In the genomic region with DNA sequence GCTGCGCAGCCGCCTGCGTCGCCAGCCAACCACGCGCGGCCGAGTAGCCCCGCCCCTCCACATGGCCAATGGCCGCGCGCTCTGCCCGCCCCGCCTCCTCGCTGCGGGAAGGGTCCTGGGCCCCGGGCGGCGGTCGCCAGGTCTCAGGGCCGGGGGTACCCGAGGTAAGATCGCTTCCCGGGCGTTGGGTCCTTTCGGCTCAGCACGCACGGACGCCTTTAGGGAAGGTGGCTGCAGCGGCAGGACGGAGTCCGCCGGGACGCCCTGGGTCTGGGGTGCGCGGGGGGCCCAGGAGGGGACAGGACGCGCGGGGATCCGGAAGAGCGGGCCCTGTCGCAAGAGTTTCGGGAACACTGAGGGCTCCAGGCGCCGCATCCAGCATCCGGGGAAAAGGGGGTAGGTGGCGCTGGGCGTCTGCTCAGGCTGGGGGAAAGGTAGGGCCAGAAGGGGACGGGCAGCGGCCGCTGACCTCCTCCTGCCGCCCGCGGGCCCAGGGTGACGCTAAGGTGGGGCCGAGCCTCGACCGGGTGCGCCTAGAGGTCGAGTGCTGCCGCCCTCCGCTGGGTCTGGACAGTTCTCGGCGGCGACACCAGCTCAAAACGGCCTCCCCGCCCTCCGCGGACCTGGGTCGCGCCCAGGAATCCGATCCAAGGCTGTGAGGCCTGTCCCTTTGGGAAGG, we compare ENCODE assay signal across 8 cellular contexts. TPM values are rescaled to one million over a fixed set of nuclear protein-coding genes. Genes with fewer than 3 reads are reported as not detected.
A peak's percentile ranks its signal among the peaks of the same experiment; 100 is the strongest.
DNase-seq lines count a peak whose midpoint lies in the region; ATAC-seq, FAIRE-seq and TF ChIP-seq lines count a peak whose summit lies in the region.

Gene MAVS (plus strand): TSS at position 95 of the 679 bp plus-strand sequence. CDS start 7,791 bp downstream, outside the sequence.

- H3K36me3 ChIP-seq in BLaER1 = peaks cover 17% of the 10 kb centered on the region; the same call in 1 of the 2 replicates
- H3K36me3 ChIP-seq in HepG2 (replicated peaks in 1 of 2; ENCODE audit: control insufficient read depth in 1 of 2, insufficient read depth in 2 of 2, low read length in 2 of 2) = no peaks in the 10 kb centered on the region; a peak in 1 of 5 replicates

- peak within 1 kb of the TSS; percentile 95 for H3K4me3 ChIP-seq in BLaER1
- peak within 1 kb of the TSS; percentile 78 to 97 (median 96) for H3K4me3 ChIP-seq in HepG2 (replicated peaks in 1 of 3; ENCODE audit: insufficient read depth in 1 of 3, low read depth in 2 of 3, low read length in 3 of 3)

- H3K27ac Mint-ChIP-seq in dendritic cell treated with granulocyte-macrophage colony-stimulating factor and Interleukin-4, amounts not matched to agents 40 ng/mL and 50 ng/mL, for 4 days = peak within 1 kb of the TSS; percentile 95

- H2AFZ ChIP-seq in HepG2 (ENCODE audit: low read length) = no peak within 1 kb of the TSS

- FAIRE-seq in GM19239 (lab: Jason Lieb, UNC) (peak; percentile 70), HepG2 (lab: Jason Lieb, UNC) (no peak)

- CTCF ChIA-PET in HepG2 (lab: Yijun Ruan, JAX; ENCODE audit: low intra/inter-chr PET ratio, low total read pairs) = interaction anchor here (0.9 kb wide), 1 partner anchor 8 kb away, joined by 4 read pairs; no protein-coding TSS in a partner anchor

- peaks cover 34% of the 10 kb centered on the region for H3K4me1 ChIP-seq in BLaER1
- H3K4me1 ChIP-seq in HepG2 (ENCODE audit: insufficient read depth, low read length) = peaks cover 50% of the 10 kb centered on the region

- peak; percentile 63; the same call in 1 of the 2 replicates for TF ChIP-seq RAD21 in HepG2 (CRISPR knock-in tag; IDR thresholded peaks at IDR 0.05)

- POLR2A ChIA-PET in HepG2 (lab: Yijun Ruan, JAX) = interaction anchor here (1.0 to 2.0 kb wide), 11 partner anchors 8 to 83 kb away, joined by 3 to 15 read pairs (median 4); partner anchors contain the start of genes ADISSP and AP5S1

- ATAC-seq in HG03442 (IDR thresholded peaks at IDR 0.05; ENCODE audit: unreplicated experiment) (peak; percentile 86), HepG2 (peak; percentile 96)

- H3K27ac ChIP-seq in BLaER1 (peak within 1 kb of the TSS; percentile 96), HepG2 (ENCODE audit: extremely low read length, insufficient read depth, low read length) (peak within 1 kb of the TSS; percentile 91)

- WGBS in HepG2 (ENCODE audit: low lambda C conversion rate) = under 1% methylated on average over 47 of the region's 72 CpGs

- no peaks in the 10 kb centered on the region for H3K27me3 Mint-ChIP-seq in dendritic cell treated with granulocyte-macrophage colony-stimulating factor and Interleukin-4, amounts not matched to agents 40 ng/mL and 50 ng/mL, for 4 days

- peaks cover 25% of the 10 kb centered on the region for H3K79me2 ChIP-seq in HepG2 (ENCODE audit: insufficient read depth, low read length)

- H3K4me1 Mint-ChIP-seq in dendritic cell treated with granulocyte-macrophage colony-stimulating factor and Interleukin-4, amounts not matched to agents 40 ng/mL and 50 ng/mL, for 4 days (ENCODE audit: low read depth) = peaks cover 32% of the 10 kb centered on the region

- peaks cover 38% of the 10 kb centered on the region for H4K20me1 ChIP-seq in BLaER1
- H4K20me1 ChIP-seq in HepG2 (ENCODE audit: insufficient read depth, low read length) = peaks cover 4% of the 10 kb centered on the region; the same call in 1 of the 2 replicates

- TF ChIP-seq CTCF in HepG2 (CRISPR knock-in tag; IDR thresholded peaks at IDR 0.05) = peak; percentile 68

- H3K27me3 ChIP-seq in BLaER1 = no peaks in the 10 kb centered on the region
- H3K27me3 ChIP-seq in HepG2 (ENCODE audit: control insufficient read depth in 1 of 2, insufficient read depth in 2 of 2, low read length in 2 of 2) = no peaks in the 10 kb centered on the region; a peak in 1 of 5 replicates

- H3K4me2 ChIP-seq in BLaER1 (peak within 1 kb of the TSS; percentile 95), HepG2 (ENCODE audit: low read depth, low read length) (peak within 1 kb of the TSS; percentile 89)

- in situ Hi-C loops in HepG2 (cut with HindIII; ENCODE audit: extremely low pct_ligation_motif_present, low pct_unique_long_range_greater_than_20kb) = loop anchor here (5.0 kb wide), 1 partner anchor 60 kb away; the partner anchor contains the start of gene CENPB

- DNase-seq in GM19239 (ENCODE audit: insufficient read length, low spot score) = peak; percentile 89
- peak; percentile 79 for DNase-seq in NCI-H526 treated with DMSO at 0.1 percent for 48 hours (lab: John Stamatoyannopoulos, UW)
- peak; percentile 78 to 80 for DNase-seq in activated CD4-positive, alpha-beta T cell treated with anti-CD3 and anti-CD28 coated beads, Interleukin-2, amount 50 U/mL, for 4 hours
- DNase-seq in HepG2 (ENCODE audit: low spot score) = peak; percentile 90
- DNase-seq in stimulated activated CD4-positive, alpha-beta T cell treated with anti-CD3 and anti-CD28 coated beads, Interleukin-2, amount 100 ng/mL, for 48 hours = peak; percentile 85 to 87

- H3K9me3 ChIP-seq in BLaER1 = no peaks in the 10 kb centered on the region
- H3K9me3 ChIP-seq in HepG2 (ENCODE audit: low read length) = no peaks in the 10 kb centered on the region

- no peaks in the 10 kb centered on the region for H3K9me3 Mint-ChIP-seq in dendritic cell treated with granulocyte-macrophage colony-stimulating factor and Interleukin-4, amounts not matched to agents 40 ng/mL and 50 ng/mL, for 4 days

- intact Hi-C loops in dendritic cell treated with granulocyte-macrophage colony-stimulating factor and Interleukin-4, amounts not matched to agents 40 ng/mL and 50 ng/mL, for 4 days (cut with micrococcal nuclease) = loop anchor here (2.0 kb wide), 1 partner anchor 26 kb away; the partner anchor contains the start of gene AP5S1
- intact Hi-C loops in HepG2 (cut with micrococcal nuclease; ENCODE audit: unreplicated experiment) = loop anchor here (1.0 to 2.0 kb wide), 2 partner anchors 27 to 60 kb away; partner anchors contain the start of genes AP5S1 and CENPB

- no TSS peak for BruUV-seq in HepG2 (replicated peaks; lab: Mats Ljungman, UMichigan)

- peak; percentile 96 to 98 for TF ChIP-seq POLR2A in HepG2 (IDR thresholded peaks at IDR 0.05; ENCODE audit: insufficient read depth in 1 of 2, low read depth in 2 of 2, low read length in 2 of 2)

- H3K36me3 Mint-ChIP-seq in dendritic cell treated with granulocyte-macrophage colony-stimulating factor and Interleukin-4, amounts not matched to agents 40 ng/mL and 50 ng/mL, for 4 days (ENCODE audit: low read depth) = peaks cover 33% of the 10 kb centered on the region

- TF ChIP-seq EP300 in HepG2 (IDR thresholded peaks at IDR 0.05; ENCODE audit: low read depth in 2 of 2, low read length in 2 of 2) (peak in 1 of 2 experiments; percentile 10; a peak in 1 of 4 replicates), HepG2 (CRISPR knock-in tag; IDR thresholded peaks at IDR 0.05; ENCODE audit: borderline replicate concordance) (no peak)

- peak within 1 kb of the TSS; percentile 96 for H3K9ac ChIP-seq in BLaER1
- peak within 1 kb of the TSS; percentile 98 for H3K9ac ChIP-seq in HepG2 (ENCODE audit: insufficient read depth, low read depth, low read length)

- H3K4me3 Mint-ChIP-seq in dendritic cell treated with granulocyte-macrophage colony-stimulating factor and Interleukin-4, amounts not matched to agents 40 ng/mL and 50 ng/mL, for 4 days = peak within 1 kb of the TSS; percentile 93

TF ChIP-seq in HepG2, 621 proteins besides CTCF, POLR2A, EP300 and RAD21 (continues in another document):
- TF ChIP-seq ZNF296 (CRISPR knock-in tag; conservative IDR thresholded peaks at IDR 0.05) (no peak), THYN1 (CRISPR knock-in tag; IDR thresholded peaks at IDR 0.05; ENCODE audit: borderline replicate concordance, low read depth) (0 out of 2 replicates have a peak, but pooled peaks have one; percentile 57)
- TF ChIP-seq, protein P1, sequence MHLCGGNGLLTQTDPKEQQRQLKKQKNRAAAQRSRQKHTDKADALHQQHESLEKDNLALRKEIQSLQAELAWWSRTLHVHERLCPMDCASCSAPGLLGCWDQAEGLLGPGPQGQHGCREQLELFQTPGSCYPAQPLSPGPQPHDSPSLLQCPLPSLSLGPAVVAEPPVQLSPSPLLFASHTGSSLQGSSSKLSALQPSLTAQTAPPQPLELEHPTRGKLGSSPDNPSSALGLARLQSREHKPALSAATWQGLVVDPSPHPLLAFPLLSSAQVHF (CRISPR knock-in tag; IDR thresholded peaks at IDR 0.05) = peak; percentile 94

RNA-seq across cellular contexts. Expression of gene MAVS, which starts in this region (rescaled TPM):
- total RNA-seq in HepG2 (2016; rRNA removed; fragmentation: Illumina TruSeq; extraction: Trizol) = 36.6 and 44.4 TPM in 2 replicates
- 4.7 and 5.3 TPM in 2 replicates for total RNA-seq in HepG2 (2016; cell fraction: cytosol; rRNA removed; fragmentation: Illumina TruSeq; extraction: Trizol; ENCODE audit: low read depth)
- total RNA-seq in HepG2 (2016; cell fraction: insoluble cytoplasmic fraction; rRNA removed; fragmentation: Illumina TruSeq; extraction: Trizol) = 37.6 and 37.9 TPM in 2 replicates
- total RNA-seq in HepG2 (2016; cell fraction: membrane; rRNA removed; fragmentation: Illumina TruSeq; extraction: Trizol) = 17.4 and 17.9 TPM in 2 replicates
- total RNA-seq in HepG2 (2016; cell fraction: nucleus; rRNA removed; fragmentation: Illumina TruSeq; extraction: Trizol) = 23.6 and 27.3 TPM in 2 replicates
- polyA plus RNA-seq in HepG2 (2011; rRNA removed) = 27.3 and 27.8 TPM in 2 replicates
- 15.7 and 16.8 TPM in 2 replicates for polyA plus RNA-seq in HepG2 (2011; cell fraction: cytosol; rRNA removed)
- polyA plus RNA-seq in HepG2 (2011; cell fraction: nucleus; rRNA removed) = 36.4 and 42.5 TPM in 2 replicates
- 18.3 and 22.8 TPM in 2 replicates for polyA plus RNA-seq in HepG2 (2012)
- polyA plus RNA-seq in HepG2 (2016; cell fraction: cytosol; fragmentation: Illumina TruSeq; extraction: Trizol; ENCODE audit: low read depth) = 2.6 TPM in 2 replicates
- 25.4 and 30.9 TPM in 2 replicates for polyA plus RNA-seq in HepG2 (2016; cell fraction: insoluble cytoplasmic fraction; fragmentation: Illumina TruSeq; extraction: Trizol; ENCODE audit: low read depth)
- polyA plus RNA-seq in HepG2 (2016; cell fraction: membrane; fragmentation: Illumina TruSeq; extraction: Trizol; ENCODE audit: low read depth) = 6.2 and 7.0 TPM in 2 replicates
- 35.3 and 39.8 TPM in 2 replicates for polyA plus RNA-seq in HepG2 (2016; cell fraction: nucleus; fragmentation: Illumina TruSeq; extraction: Trizol; ENCODE audit: insufficient read depth, low read depth)
- polyA minus RNA-seq in HepG2 (2011; rRNA and poly(A)+ RNA removed; ENCODE audit: low replicate concordance) = 25.5 and 99.2 TPM in 2 replicates
- 36.0 and 39.4 TPM in 2 replicates for polyA minus RNA-seq in HepG2 (2011; cell fraction: cytosol; rRNA and poly(A)+ RNA removed)
- polyA minus RNA-seq in HepG2 (2011; cell fraction: nucleus; rRNA and poly(A)+ RNA removed) = 27.7 and 33.1 TPM in 2 replicates

Comparison
In these comparisons a context has a peak if more than half of its experiments do, and no peak if none do; other contexts are left out.
1. Peak in every context shown above with its lines: DNase-seq, ATAC-seq, H3K4me3 ChIP-seq and H3K27ac ChIP-seq.